Comparison of ENCODE assay signal across 23 cellular contexts in genomic region chr20:38776363-38776762, GRCh38. TPM values are rescaled to one million over a fixed set of nuclear protein-coding genes. Genes with fewer than 3 reads are reported as not detected.
DNase-seq lines count a peak whose midpoint lies in the region; ATAC-seq and TF ChIP-seq lines count a peak whose summit lies in the region.
"Had no signal": no experiment of that assay in that cellular context is flagged by ENCODE, and none has a peak within 500 bp of the region (broad histone marks: within the 10 kb centered on the region; RNA-seq: fewer than 3 reads in every experiment).

No MANE protein-coding gene starts in this region.

- H3K36me3 Mint-ChIP-seq in CD8-positive, alpha-beta memory T cell = peaks cover 20 to 41% (median 25%) of the 10 kb centered on the region in 3 donors
- H3K36me3 Mint-ChIP-seq in activated CD4-positive, alpha-beta memory T cell treated with anti-CD3 and anti-CD28 coated beads, Interleukin-2, amount 10 ng/mL, durations not matched to agents 7 days and 5 days (ENCODE audit: low read depth) = peaks cover 37% of the 10 kb centered on the region
- H3K36me3 Mint-ChIP-seq in natural killer cell = peaks cover 12% of the 10 kb centered on the region

- H3K4me3 ChIP-seq in CD8-positive, alpha-beta memory T cell (ENCODE audit: low read length) = no peak overlapping the region
- H3K4me3 ChIP-seq in spleen = peak overlapping the region in 1 of 8 donors; percentile 31
- H3K4me3 ChIP-seq: BLaER1 treated with 17β-estradiol and CSF1 and Interleukin-3, amounts not matched to agents 10 nM and 100 nM; PC-9 had no signal

- CTCF ChIA-PET in CD8-positive, alpha-beta memory T cell (lab: Charles Lee) = no interaction called here
- CTCF ChIA-PET in activated CD4-positive, alpha-beta memory T cell treated with anti-CD3 and anti-CD28 coated beads, Interleukin-2, amount 10 ng/mL, durations not matched to agents 7 days and 5 days (lab: Charles Lee) = interaction anchor here (0.7 to 1.6 kb wide), 2 partner anchors 25 to 511 kb away, joined by 3 to 5 read pairs; no protein-coding TSS in a partner anchor

- H3K4me3 Mint-ChIP-seq in CD8-positive, alpha-beta memory T cell = peak overlapping the region in 6 of 7 donors; percentile 15 to 79 (median 41)
- no peak overlapping the region for H3K4me3 Mint-ChIP-seq in activated CD4-positive, alpha-beta memory T cell treated with anti-CD3 and anti-CD28 coated beads, Interleukin-2, amount 10 ng/mL, durations not matched to agents 7 days and 5 days
- H3K4me3 Mint-ChIP-seq in natural killer cell = peak overlapping the region; percentile 79

- ATAC-seq in GM18867 (IDR thresholded peaks at IDR 0.05; ENCODE audit: unreplicated experiment) = peak; percentile 63
- ATAC-seq in natural killer cell = peak; percentile 71 to 91 (median 83)
- ATAC-seq in GM21528 (IDR thresholded peaks at IDR 0.05; ENCODE audit: low FRiP score, unreplicated experiment) = no peak

- H3K4me1 Mint-ChIP-seq in CD8-positive, alpha-beta memory T cell = peaks cover 0 to 15% (median 11%) of the 10 kb centered on the region in 3 donors
- peaks cover 28% of the 10 kb centered on the region for H3K4me1 Mint-ChIP-seq in activated CD4-positive, alpha-beta memory T cell treated with anti-CD3 and anti-CD28 coated beads, Interleukin-2, amount 10 ng/mL, durations not matched to agents 7 days and 5 days
- H3K4me1 Mint-ChIP-seq in natural killer cell = peaks cover 16 to 23% of the 10 kb centered on the region in 2 donors

- intact Hi-C loops in natural killer cell (cut with micrococcal nuclease) (loop anchor here (1.0 to 2.0 kb wide), 2 partner anchors 28 to 99 kb away; partner anchors contain the start of gene PPP1R16B), spleen (cut with DNase I; ENCODE audit: low total_unique reads) (no loop called here)

- H3K27ac Mint-ChIP-seq in CD8-positive, alpha-beta memory T cell = peak overlapping the region in 7 of 8 donors; percentile 56 to 92 (median 77)
- H3K27ac Mint-ChIP-seq in activated CD4-positive, alpha-beta memory T cell treated with anti-CD3 and anti-CD28 coated beads, Interleukin-2, amount 10 ng/mL, durations not matched to agents 7 days and 5 days = peak overlapping the region; percentile 31
- H3K27ac Mint-ChIP-seq in natural killer cell = peak overlapping the region; percentile 86 to 90

- 86 to 91% (median 90%) methylated on average over 11 of the region's 11 CpGs for WGBS in spleen, 5 donors

- H3K36me3 ChIP-seq in CD8-positive, alpha-beta memory T cell (ENCODE audit: insufficient read depth, low read length) = peaks cover 8% of the 10 kb centered on the region
- peaks cover 0 to 52% (median 34%) of the 10 kb centered on the region in 6 donors for H3K36me3 ChIP-seq in spleen

- TF ChIP-seq POLR2A in spleen (IDR thresholded peaks at IDR 0.05) = no peak

- H3K9me3 ChIP-seq in CD8-positive, alpha-beta memory T cell (ENCODE audit: low read length) = no peaks in the 10 kb centered on the region
- H3K9me3 ChIP-seq in spleen = peaks cover 0 to 14% (median 12%) of the 10 kb centered on the region in 8 donors

- H3K9me3 Mint-ChIP-seq in CD8-positive, alpha-beta memory T cell = peaks cover 0 to 6% (median 4%) of the 10 kb centered on the region in 5 donors
- H3K9me3 Mint-ChIP-seq in activated CD4-positive, alpha-beta memory T cell treated with anti-CD3 and anti-CD28 coated beads, Interleukin-2, amount 10 ng/mL, durations not matched to agents 7 days and 5 days = peaks cover 3% of the 10 kb centered on the region
- H3K9me3 Mint-ChIP-seq in natural killer cell = peaks cover 0 to 7% of the 10 kb centered on the region in 2 donors

- POLR2A ChIA-PET in CD8-positive, alpha-beta memory T cell (lab: Charles Lee) = no interaction called here
- POLR2A ChIA-PET in activated CD4-positive, alpha-beta memory T cell treated with anti-CD3 and anti-CD28 coated beads, Interleukin-2, amount 10 ng/mL, durations not matched to agents 7 days and 5 days (lab: Charles Lee) = no interaction called here

- no peaks in the 10 kb centered on the region for H3K27me3 ChIP-seq in CD8-positive, alpha-beta memory T cell (ENCODE audit: insufficient read depth, low read length, poor library complexity, severe bottlenecking)
- H3K27me3 ChIP-seq in spleen (replicated peaks in 1 of 7) = no peaks in the 10 kb centered on the region
- H3K27me3 ChIP-seq: BLaER1 treated with 17β-estradiol and CSF1 and Interleukin-3, amounts not matched to agents 10 nM and 100 nM had no signal

- no peaks in the 10 kb centered on the region for H3K4me1 ChIP-seq in CD8-positive, alpha-beta memory T cell (ENCODE audit: insufficient read depth, low read length)
- no peaks in the 10 kb centered on the region for H3K4me1 ChIP-seq in spleen
- H3K4me1 ChIP-seq: BLaER1 treated with 17β-estradiol and CSF1 and Interleukin-3, amounts not matched to agents 10 nM and 100 nM had no signal

- no peaks in the 10 kb centered on the region for H3K27me3 Mint-ChIP-seq in CD8-positive, alpha-beta memory T cell
- no peaks in the 10 kb centered on the region for H3K27me3 Mint-ChIP-seq in activated CD4-positive, alpha-beta memory T cell treated with anti-CD3 and anti-CD28 coated beads, Interleukin-2, amount 10 ng/mL, durations not matched to agents 7 days and 5 days
- no peaks in the 10 kb centered on the region for H3K27me3 Mint-ChIP-seq in natural killer cell (ENCODE audit: low read depth in 2 of 2)
- H3K27me3 Mint-ChIP-seq: CD4-positive, alpha-beta memory T cell had no signal

- H3K27ac ChIP-seq in CD8-positive, alpha-beta memory T cell (ENCODE audit: low read depth, low read length) = no peak overlapping the region
- H3K27ac ChIP-seq in spleen = peak overlapping the region in 1 of 8 donors; percentile 33
- H3K27ac ChIP-seq: BLaER1 treated with 17β-estradiol and CSF1 and Interleukin-3, amounts not matched to agents 10 nM and 100 nM; PC-9 had no signal

- TF ChIP-seq CTCF in natural killer cell (IDR thresholded peaks at IDR 0.05) (no peak), spleen (IDR thresholded peaks at IDR 0.05 in 8 of 11, conservative IDR thresholded peaks at IDR 0.05 in 3 of 11) (no peak)

- no peak for DNase-seq in CD8-positive, alpha-beta memory T cell
- no peak for DNase-seq in activated CD4-positive, alpha-beta memory T cell treated with anti-CD3 and anti-CD28 coated beads, Interleukin-2, amount 10 ng/mL, durations not matched to agents 7 days and 5 days
- DNase-seq in natural killer cell = peak; percentile 21
- DNase-seq in spleen = no peak
- DNase-seq in MV-4-11 (lab: John Stamatoyannopoulos, UW) = no peak
- DNase-seq: Calu3, H7, Kasumi-1, NCI-H1092, NCI-H1436, NCI-H1930, NCI-H510A treated with DMSO at 0.1 percent for 48 hours, NCI-H748 treated with DMSO at 0.1 percent for 48 hours, PC-9, RPMI8226, SHP77 had no signal

RNA-seq across cellular contexts. Expression of gene ACTR5, which starts 28.1 kb away (rescaled TPM):
- total RNA-seq in CD8-positive, alpha-beta memory T cell = 10 to 100 TPM; 12.2 to 12.6 TPM
- 9.5 TPM for polyA plus RNA-seq in CD8-positive, alpha-beta memory T cell
- total RNA-seq in activated CD4-positive, alpha-beta memory T cell treated with anti-CD3 and anti-CD28 coated beads, Interleukin-2, amount 10 ng/mL, durations not matched to agents 7 days and 5 days = 1 to 10 TPM; 9.4 to 9.9 TPM
- 10 to 100 TPM; 14.4 to 17.7 (median 17.6) TPM for total RNA-seq in natural killer cell
- 10 to 100 TPM in 3 of 7 donors, 1 to 10 TPM in 4; 8.4 to 12.8 (median 9.6) TPM for total RNA-seq in spleen
- polyA plus RNA-seq in spleen = 10 to 100 TPM in 1 of 3 donors, 1 to 10 TPM in 2; 5.6 to 10.9 (median 9.4) TPM

RNA-seq across cellular contexts. Expression of gene PPP1R16B, which starts 29.1 kb away (rescaled TPM):
- 100 to 1,000 TPM; 167 to 171 TPM for total RNA-seq in CD8-positive, alpha-beta memory T cell
- 40.2 TPM for polyA plus RNA-seq in CD8-positive, alpha-beta memory T cell
- 100 to 1,000 TPM; 113 to 119 TPM for total RNA-seq in activated CD4-positive, alpha-beta memory T cell treated with anti-CD3 and anti-CD28 coated beads, Interleukin-2, amount 10 ng/mL, durations not matched to agents 7 days and 5 days
- total RNA-seq in natural killer cell (10 to 100 TPM; 52.0 to 62.3 (median 53.7) TPM), spleen (10 to 100 TPM; 35.7 to 66.0 (median 47.4) TPM)
- polyA plus RNA-seq in spleen = 10 to 100 TPM; 16.0 to 35.0 (median 16.5) TPM
- total RNA-seq: Calu3, MCF 10A, PC-9 had no signal

RNA-seq across cellular contexts. Expression of gene SLC32A1, which starts 52.1 kb away (rescaled TPM):
- total RNA-seq in CD8-positive, alpha-beta memory T cell = not detected
- polyA plus RNA-seq in CD8-positive, alpha-beta memory T cell = not detected
- total RNA-seq in activated CD4-positive, alpha-beta memory T cell treated with anti-CD3 and anti-CD28 coated beads, Interleukin-2, amount 10 ng/mL, durations not matched to agents 7 days and 5 days = not detected
- total RNA-seq in natural killer cell (not detected), spleen (not detected)
- not detected for polyA plus RNA-seq in spleen
- total RNA-seq: A673; Calu3; CD4-positive, alpha-beta memory T cell; Daoy; H7; MCF 10A; PC-9 had no signal
- polyA plus RNA-seq: CD4-positive, alpha-beta memory T cell had no signal

Comparison
In these comparisons a context has a peak if more than half of its experiments do, and no peak if none do; other contexts are left out.
1. H3K27ac Mint-ChIP-seq: peak in every context shown above with its lines; median percentile 88 in natural killer cell; 77 in CD8-positive, alpha-beta memory T cell; 31 in activated CD4-positive, alpha-beta memory T cell treated with anti-CD3 and anti-CD28 coated beads, Interleukin-2, amount 10 ng/mL, durations not matched to agents 7 days and 5 days.